ENCODE assay signal across 26 cellular contexts in the genomic region with DNA sequence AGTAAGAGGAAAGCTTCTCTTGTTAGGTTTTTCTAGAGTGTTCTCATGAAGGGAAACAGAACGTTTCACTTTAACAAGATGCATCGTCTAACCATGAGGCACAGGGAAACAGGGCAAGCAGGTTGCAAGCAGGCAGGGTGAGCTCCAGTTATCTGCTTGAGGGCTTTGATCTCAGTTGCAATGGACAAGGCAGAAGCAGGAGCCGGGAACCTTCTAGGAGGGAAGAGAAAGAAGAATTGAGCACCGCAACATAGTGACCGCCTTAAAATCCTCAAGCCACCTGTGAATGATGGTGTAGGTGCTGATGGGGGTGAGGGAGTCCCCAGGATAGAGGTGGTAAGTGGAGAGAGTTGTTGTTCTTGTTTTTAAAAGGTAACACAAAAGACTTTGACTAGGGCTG.
"Had no signal": no experiment of that assay in that cellular context is flagged by ENCODE, and none has a peak within 500 bp of the region (broad histone marks: within the 10 kb centered on the region; RNA-seq: fewer than 3 reads in every experiment).

No MANE protein-coding gene starts in this region.

- H3K9me3 ChIP-seq: breast epithelium, esophagus muscularis mucosa, gastrocnemius medialis, sigmoid colon, spleen, thoracic aorta, upper lobe of left lung had no signal

- ATAC-seq: gastrocnemius medialis, left cardiac atrium had no signal

- H3K4me1 ChIP-seq: breast epithelium, gastrocnemius medialis had no signal

- H3K36me3 Mint-ChIP-seq: activated naive CD8-positive, alpha-beta T cell treated with anti-CD3 and anti-CD28 coated beads for 36 hours had no signal

- H3K4me3 Mint-ChIP-seq: activated naive CD8-positive, alpha-beta T cell treated with anti-CD3 and anti-CD28 coated beads for 36 hours; central memory CD8-positive, alpha-beta T cell; memory B cell; nephron had no signal

- H3K4me3 ChIP-seq: breast epithelium, esophagus muscularis mucosa, gastrocnemius medialis, sigmoid colon, spleen, upper lobe of left lung had no signal

- H3K27ac Mint-ChIP-seq: activated naive CD8-positive, alpha-beta T cell treated with anti-CD3 and anti-CD28 coated beads for 36 hours; memory B cell; nephron; progenitor cell of endocrine pancreas had no signal

- H3K9me3 Mint-ChIP-seq: activated naive CD8-positive, alpha-beta T cell treated with anti-CD3 and anti-CD28 coated beads for 36 hours; central memory CD8-positive, alpha-beta T cell; memory B cell; nephron had no signal

- H3K27me3 ChIP-seq: breast epithelium, esophagus muscularis mucosa, gastrocnemius medialis, sigmoid colon, spleen, upper lobe of left lung had no signal

- DNase-seq: activated CD4-positive, alpha-beta T cell treated with anti-CD3 and anti-CD28 coated beads, Interleukin-2, amount 50 U/mL, for 4 hours; activated CD8-positive, alpha-beta memory T cell treated with anti-CD3 and anti-CD28 coated beads, Interleukin-2, amount 50 U/mL, for 48 hours; activated naive CD4-positive, alpha-beta T cell treated with Interleukin-2 at 50 U/mL for 16 hours; activated naive CD8-positive, alpha-beta T cell treated with anti-CD3 and anti-CD28 coated beads for 36 hours; activated T-cell treated with anti-CD3 and anti-CD28 coated beads, Interleukin-2, amount 50 U/mL, for 48 hours; effector memory CD4-positive, alpha-beta T cell; gastrocnemius medialis; hypothalamus; left cardiac atrium; retina; sigmoid colon; spleen; stimulated activated CD4-positive, alpha-beta T cell treated with anti-CD3 and anti-CD28 coated beads, Interleukin-4, amount 100 ng/mL, for 24 hours; stimulated activated naive CD4-positive, alpha-beta T cell treated with Interleukin-2 at 50 U/mL for 16 hours; T-helper 9 cell; upper lobe of left lung had no signal

- H3K36me3 ChIP-seq: breast epithelium, esophagus muscularis mucosa, gastrocnemius medialis, sigmoid colon, spleen, thoracic aorta, upper lobe of left lung had no signal

- FAIRE-seq: colon, endothelial cell of umbilical vein, islet of Langerhans had no signal

- H3K27ac ChIP-seq: breast epithelium, esophagus muscularis mucosa, gastrocnemius medialis, sigmoid colon, spleen, upper lobe of left lung had no signal

- H3K4me1 Mint-ChIP-seq: central memory CD8-positive, alpha-beta T cell had no signal
